In the genomic region with DNA sequence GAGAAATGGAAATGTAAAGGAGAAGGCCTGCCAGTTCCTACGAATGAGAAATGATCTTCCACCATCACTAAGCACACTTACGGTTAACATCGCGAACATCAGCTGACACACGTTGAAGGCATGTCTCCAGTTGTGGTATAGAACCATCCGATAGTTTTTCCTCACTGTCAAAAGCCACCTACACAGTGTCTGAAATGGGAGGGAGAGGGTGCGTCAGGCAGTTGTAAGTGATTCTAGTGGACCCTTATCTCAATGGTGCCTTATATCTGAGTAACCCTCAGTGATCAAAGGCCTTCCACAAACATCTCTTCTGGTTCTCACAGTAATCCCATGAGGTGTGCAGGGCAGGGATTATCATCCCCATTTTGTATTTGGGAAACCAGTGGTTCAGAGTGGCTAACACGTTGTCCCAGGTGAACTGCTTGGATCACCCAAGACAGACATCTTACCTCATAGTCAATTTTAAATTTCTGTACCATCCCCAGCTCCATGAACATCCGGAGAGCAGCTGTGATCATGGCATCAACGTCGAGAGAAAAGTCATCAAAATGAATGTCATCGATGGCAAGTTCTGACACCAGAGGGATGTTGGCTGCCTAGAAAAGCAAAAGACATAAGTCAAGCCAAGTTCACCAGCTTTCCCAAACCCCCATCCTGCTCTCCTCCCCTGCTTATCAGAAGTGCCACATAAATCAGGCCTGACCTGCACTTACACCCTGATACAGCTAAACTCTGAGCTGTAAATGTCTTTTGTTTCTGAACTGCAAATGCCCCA, we compare ENCODE assay signal across 1 cellular context.
TF ChIP-seq lines count a peak whose summit lies in the region.

No MANE protein-coding gene starts in this region.

TF ChIP-seq in K562, 482 proteins besides CTCF, POLR2A, EP300 and RAD21 (continued from another document):
- TF ChIP-seq ATF1 (CRISPR knock-in tag; IDR thresholded peaks at IDR 0.05), result no peak
- peak; percentile 61 for TF ChIP-seq ATF1 (tag; IDR thresholded peaks at IDR 0.05)
- TF ChIP-seq, protein P1, sequence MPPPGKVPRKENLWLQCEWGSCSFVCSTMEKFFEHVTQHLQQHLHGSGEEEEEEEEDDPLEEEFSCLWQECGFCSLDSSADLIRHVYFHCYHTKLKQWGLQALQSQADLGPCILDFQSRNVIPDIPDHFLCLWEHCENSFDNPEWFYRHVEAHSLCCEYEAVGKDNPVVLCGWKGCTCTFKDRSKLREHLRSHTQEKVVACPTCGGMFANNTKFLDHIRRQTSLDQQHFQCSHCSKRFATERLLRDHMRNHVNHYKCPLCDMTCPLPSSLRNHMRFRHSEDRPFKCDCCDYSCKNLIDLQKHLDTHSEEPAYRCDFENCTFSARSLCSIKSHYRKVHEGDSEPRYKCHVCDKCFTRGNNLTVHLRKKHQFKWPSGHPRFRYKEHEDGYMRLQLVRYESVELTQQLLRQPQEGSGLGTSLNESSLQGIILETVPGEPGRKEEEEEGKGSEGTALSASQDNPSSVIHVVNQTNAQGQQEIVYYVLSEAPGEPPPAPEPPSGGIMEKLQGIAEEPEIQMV (tag; conservative IDR thresholded peaks at IDR 0.05; ENCODE audit: low read depth), result peak; percentile 11; the same call in 1 of the 2 replicates
- TF ChIP-seq KLF16 (IDR thresholded peaks at IDR 0.05), result no peak
- TF ChIP-seq NBN (IDR thresholded peaks at IDR 0.05; ENCODE audit: low read depth), result no peak
- TF ChIP-seq JUND (IDR thresholded peaks at IDR 0.05; ENCODE audit: borderline replicate concordance, low read depth, low read length), result peak; percentile 38; the same call in 1 of the 2 replicates
- no peak; the same call in 1 of the 3 replicates for TF ChIP-seq JUND (tag; IDR thresholded peaks at IDR 0.05; ENCODE audit: borderline replicate concordance, low read depth, low read length)
- peak; percentile 76; the same call in 1 of the 2 replicates for TF ChIP-seq E2F3 (CRISPR knock-in tag; IDR thresholded peaks at IDR 0.05)
- TF ChIP-seq, protein P2, sequence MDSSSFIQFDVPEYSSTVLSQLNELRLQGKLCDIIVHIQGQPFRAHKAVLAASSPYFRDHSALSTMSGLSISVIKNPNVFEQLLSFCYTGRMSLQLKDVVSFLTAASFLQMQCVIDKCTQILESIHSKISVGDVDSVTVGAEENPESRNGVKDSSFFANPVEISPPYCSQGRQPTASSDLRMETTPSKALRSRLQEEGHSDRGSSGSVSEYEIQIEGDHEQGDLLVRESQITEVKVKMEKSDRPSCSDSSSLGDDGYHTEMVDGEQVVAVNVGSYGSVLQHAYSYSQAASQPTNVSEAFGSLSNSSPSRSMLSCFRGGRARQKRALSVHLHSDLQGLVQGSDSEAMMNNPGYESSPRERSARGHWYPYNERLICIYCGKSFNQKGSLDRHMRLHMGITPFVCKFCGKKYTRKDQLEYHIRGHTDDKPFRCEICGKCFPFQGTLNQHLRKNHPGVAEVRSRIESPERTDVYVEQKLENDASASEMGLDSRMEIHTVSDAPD (CRISPR knock-in tag; IDR thresholded peaks at IDR 0.05), result no peak
- 0 out of 2 replicates have a peak, but pooled peaks have one; percentile 14 for TF ChIP-seq NR4A1 (CRISPR knock-in tag; IDR thresholded peaks at IDR 0.05)
- peak; percentile 92 for TF ChIP-seq NR4A1 (tag; IDR thresholded peaks at IDR 0.05)
- no peak for TF ChIP-seq PURB (CRISPR knock-in tag; IDR thresholded peaks at IDR 0.05; ENCODE audit: low read depth)
- TF ChIP-seq GATAD2B (IDR thresholded peaks at IDR 0.05; ENCODE audit: borderline replicate concordance), result peak; percentile 37; the same call in 1 of the 2 replicates
- TF ChIP-seq OTX1 (CRISPR knock-in tag; IDR thresholded peaks at IDR 0.05), result peak; percentile 46; the same call in 1 of the 2 replicates
- 0 out of 2 replicates have a peak, but pooled peaks have one; percentile 56 for TF ChIP-seq CBX5 (IDR thresholded peaks at IDR 0.05; ENCODE audit: borderline replicate concordance, low read depth)
- TF ChIP-seq BHLHE40 (IDR thresholded peaks at IDR 0.05; ENCODE audit: low read length), result no peak
- TF ChIP-seq MEF2D (tag; conservative IDR thresholded peaks at IDR 0.05; ENCODE audit: low read depth), result 0 out of 2 replicates have a peak, but pooled peaks have one; percentile 1
- peak in 1 of 2 experiments; percentile 39; a peak in 2 of 4 replicates for TF ChIP-seq NRF1 (conservative IDR thresholded peaks at IDR 0.05 in 1 of 2, IDR thresholded peaks at IDR 0.05 in 1 of 2)
- peak; percentile 53 to 67 for TF ChIP-seq NCOA2 (IDR thresholded peaks at IDR 0.05; ENCODE audit: partially characterized antibody in 2 of 2)
- TF ChIP-seq ZNF668 (CRISPR knock-in tag; IDR thresholded peaks at IDR 0.05), result peak; percentile 51; the same call in 1 of the 2 replicates
- peak; percentile 36 for TF ChIP-seq TCF3 (CRISPR knock-in tag; IDR thresholded peaks at IDR 0.05)
